ENCODE assay signal across 9 cellular contexts in genomic region chr12:39383064-39383552, GRCh38.
"Had no signal": no experiment of that assay in that cellular context is flagged by ENCODE, and none has a peak within 500 bp of the region (broad histone marks: within the 10 kb centered on the region; RNA-seq: fewer than 3 reads in every experiment).

No MANE protein-coding gene starts in this region.

- H3K9me3 ChIP-seq: HAP-1 had no signal

- H2AFZ ChIP-seq: GM23248 had no signal

- ATAC-seq: HCT116, HepG2 had no signal

- H3K4me1 Mint-ChIP-seq: IgD-negative memory B cell had no signal

- H3K4me3 Mint-ChIP-seq: HFFc6, IgD-negative memory B cell had no signal

- H3K27ac ChIP-seq: GM23248, HL-60 had no signal

- H3K27ac Mint-ChIP-seq: HFFc6, IgD-negative memory B cell had no signal

- H3K27me3 Mint-ChIP-seq: IgD-negative memory B cell had no signal

- DNase-seq: GM23248, GOT3, H7, HFFc6 had no signal

- H3K9ac ChIP-seq: GM23248 had no signal

- H3K4me3 ChIP-seq: GM23248, HAP-1 had no signal

- H3K36me3 ChIP-seq: HAP-1 had no signal

- H3K4me1 ChIP-seq: HAP-1 had no signal

- H3K9me3 Mint-ChIP-seq: IgD-negative memory B cell had no signal
